ENCODE assay signal across 8 cellular contexts in genomic region chr12:52327086-52327829, GRCh38. TPM values are rescaled to one million over a fixed set of nuclear protein-coding genes. Genes with fewer than 3 reads are reported as not detected.
DNase-seq lines count a peak whose midpoint lies in the region; ATAC-seq and TF ChIP-seq lines count a peak whose summit lies in the region.

No MANE protein-coding gene starts in this region.

- H3K36me3 ChIP-seq in lower lobe of right lung: no peaks in the 10 kb centered on the region

- DNase-seq in NCI-H526 (lab: John Stamatoyannopoulos, UW): peak; percentile 65 to 92
- DNase-seq in activated CD4-positive, alpha-beta T cell treated with anti-CD3 and anti-CD28 coated beads, Interleukin-2, amount 50 U/mL, for 1 hour: peak; percentile 77
- peak; percentile 80 to 94 for DNase-seq in dermis microvascular lymphatic vessel endothelial cell (ENCODE audit: low read depth in 2 of 2)
- peak; percentile 77 for DNase-seq in lower lobe of right lung
- peak; percentile 57 for DNase-seq in stimulated activated CD8-positive, alpha-beta memory T cell treated with anti-CD3 and anti-CD28 coated beads, Interleukin-15, amount 100 ng/mL, for 1 hour (ENCODE audit: low read depth)

- TF ChIP-seq CTCF in C4-2B (conservative IDR thresholded peaks at IDR 0.05) (peak; percentile 97), lower lobe of right lung (IDR thresholded peaks at IDR 0.05) (peak; percentile 88)

- no peak overlapping the region for H3K4me3 ChIP-seq in lower lobe of right lung

- intact Hi-C loops in lower lobe of right lung (cut with DNase I): no loop called here

- no peak overlapping the region for H3K27ac ChIP-seq in C4-2B
- no peak overlapping the region for H3K27ac ChIP-seq in lower lobe of right lung

- no peaks in the 10 kb centered on the region for H3K9me3 ChIP-seq in lower lobe of right lung

- no peaks in the 10 kb centered on the region for H3K27me3 ChIP-seq in lower lobe of right lung (ENCODE audit: low read depth)

- ATAC-seq in GM19351 (IDR thresholded peaks at IDR 0.05; ENCODE audit: unreplicated experiment) (peak; percentile 95), HG03520 (IDR thresholded peaks at IDR 0.05; ENCODE audit: unreplicated experiment) (peak; percentile 80), lower lobe of right lung (peak; percentile 95)

- no peaks in the 10 kb centered on the region for H3K4me1 ChIP-seq in lower lobe of right lung

RNA-seq across cellular contexts. Expression of gene KRT83, which starts 6.1 kb away (rescaled TPM):
- total RNA-seq in dermis microvascular lymphatic vessel endothelial cell: not detected in 2 replicates
- not detected for total RNA-seq in lower lobe of right lung

RNA-seq across cellular contexts. Expression of gene KRT81, which starts 35.9 kb away (rescaled TPM):
- total RNA-seq in dermis microvascular lymphatic vessel endothelial cell: 0.13 TPM in 1 of 2 replicates, not detected in the other
- not detected for total RNA-seq in lower lobe of right lung

RNA-seq across cellular contexts. Expression of gene KRT85, which starts 40.0 kb away (rescaled TPM):
- total RNA-seq in dermis microvascular lymphatic vessel endothelial cell: not detected in 2 replicates
- total RNA-seq in lower lobe of right lung: not detected

RNA-seq across cellular contexts. Expression of gene KRT86, which starts 52.8 kb away (rescaled TPM):
- total RNA-seq in dermis microvascular lymphatic vessel endothelial cell: under 0.01 TPM in 1 of 2 replicates, not detected in the other
- total RNA-seq in lower lobe of right lung: 0.74 TPM

RNA-seq across cellular contexts. Expression of gene KRT84, which starts 58.2 kb away (rescaled TPM):
- total RNA-seq in dermis microvascular lymphatic vessel endothelial cell: not detected in 2 replicates
- not detected for total RNA-seq in lower lobe of right lung
